ENCODE assay signal across 12 cellular contexts in the genomic region with DNA sequence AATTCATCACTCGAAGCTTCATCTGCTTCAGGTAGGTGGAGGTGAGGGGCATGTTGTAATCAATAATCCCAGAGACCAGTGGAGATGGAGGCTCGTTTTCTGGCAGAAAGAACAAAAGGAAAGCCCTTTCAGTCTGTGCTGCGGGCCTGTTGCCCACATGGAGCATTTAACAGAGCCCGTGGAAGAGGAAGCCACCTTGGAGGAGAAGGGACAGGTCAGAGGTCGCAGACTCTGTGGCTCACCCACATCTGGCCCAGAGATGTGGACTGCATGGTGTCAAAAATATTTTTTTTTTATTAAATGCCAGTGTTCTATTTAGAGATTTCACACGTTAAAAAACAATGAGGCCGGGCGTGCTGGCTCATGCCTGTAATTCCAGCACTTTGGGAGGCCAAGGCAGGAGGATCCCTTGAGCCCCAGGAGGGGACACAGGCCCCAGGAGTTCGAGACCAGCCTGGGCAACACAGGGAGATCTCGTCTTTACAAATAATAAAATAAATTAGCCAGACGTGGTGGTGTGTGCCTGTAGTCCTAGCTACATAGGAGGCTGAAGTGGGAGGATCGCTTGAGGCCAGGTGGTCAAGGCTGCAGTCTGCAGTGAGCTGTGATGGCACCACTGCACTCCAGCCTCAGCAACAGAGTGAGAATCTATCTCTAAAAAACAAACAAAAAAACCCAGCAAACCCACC.
A peak's percentile ranks its signal among the peaks of the same experiment; 100 is the strongest.
DNase-seq lines count a peak whose midpoint lies in the region; ATAC-seq and TF ChIP-seq lines count a peak whose summit lies in the region.
"Had no signal": no experiment of that assay in that cellular context is flagged by ENCODE, and none has a peak within 500 bp of the region (broad histone marks: within the 10 kb centered on the region; RNA-seq: fewer than 3 reads in every experiment).

No MANE protein-coding gene starts in this region.

- no peaks in the 10 kb centered on the region for H3K27me3 ChIP-seq in CD4-positive, CD25-positive, alpha-beta regulatory T cell (ENCODE audit: control insufficient read depth, insufficient read depth, low read length)
- H3K27me3 ChIP-seq: stomach had no signal

- peaks cover 52% of the 10 kb centered on the region for H3K36me3 Mint-ChIP-seq in CD4-positive, CD25-positive, alpha-beta regulatory T cell
- peaks cover 17% of the 10 kb centered on the region for H3K36me3 Mint-ChIP-seq in chondrocyte (ENCODE audit: low read depth)
- H3K36me3 Mint-ChIP-seq in natural killer cell treated with Interleukin-12 subunit alpha and Interleukin-12 subunit beta and Interleukin-15 and Interleukin-18, amount 100 ng/mL, for 72 hours: no peaks in the 10 kb centered on the region

- H3K4me3 Mint-ChIP-seq in CD4-positive, CD25-positive, alpha-beta regulatory T cell: peak overlapping the region; percentile 83 to 91 (median 88)
- H3K4me3 Mint-ChIP-seq in chondrocyte (ENCODE audit: unreplicated experiment): no peak overlapping the region
- no peak overlapping the region for H3K4me3 Mint-ChIP-seq in natural killer cell treated with Interleukin-12 subunit alpha and Interleukin-12 subunit beta and Interleukin-15 and Interleukin-18, amount 100 ng/mL, for 72 hours

- H3K9me3 ChIP-seq in CD4-positive, CD25-positive, alpha-beta regulatory T cell (ENCODE audit: control insufficient read depth in 2 of 2, low read length in 2 of 2): no peaks in the 10 kb centered on the region
- H3K9me3 ChIP-seq: stomach had no signal

- peak overlapping the region; percentile 76 for H3K4me3 ChIP-seq in CD4-positive, CD25-positive, alpha-beta regulatory T cell (ENCODE audit: low read depth, low read length)
- H3K4me3 ChIP-seq: stomach had no signal

- no peak for DNase-seq in CD4-positive, CD25-positive, alpha-beta regulatory T cell
- peak; percentile 30 for DNase-seq in KBM-7
- peak; percentile 36 for DNase-seq in chondrocyte (ENCODE audit: low spot score)
- peak; percentile 23 for DNase-seq in natural killer cell treated with Interleukin-12 subunit alpha and Interleukin-12 subunit beta and Interleukin-15 and Interleukin-18, amount 100 ng/mL, for 72 hours (ENCODE audit: low spot score)
- DNase-seq in GM03348 (ENCODE audit: low spot score): no peak
- no peak for DNase-seq in NCI-H2081 treated with DMSO at 0.1 percent for 48 hours (lab: John Stamatoyannopoulos, UW)
- DNase-seq in cardiac septum (ENCODE audit: low spot score): no peak
- DNase-seq in NCI-H1694 (lab: John Stamatoyannopoulos, UW): no peak
- DNase-seq: right cardiac atrium; stimulated activated CD4-positive, alpha-beta T cell treated with anti-CD3 and anti-CD28 coated beads, Interleukin-4, amount 100 ng/mL, for 4 hours had no signal

- peaks cover 72% of the 10 kb centered on the region for H3K4me1 ChIP-seq in CD4-positive, CD25-positive, alpha-beta regulatory T cell (ENCODE audit: control insufficient read depth, insufficient read depth, low read length, poor library complexity, severe bottlenecking)

- no peaks in the 10 kb centered on the region for H3K27me3 Mint-ChIP-seq in CD4-positive, CD25-positive, alpha-beta regulatory T cell
- H3K27me3 Mint-ChIP-seq in chondrocyte (ENCODE audit: low read depth): no peaks in the 10 kb centered on the region
- no peaks in the 10 kb centered on the region for H3K27me3 Mint-ChIP-seq in natural killer cell treated with Interleukin-12 subunit alpha and Interleukin-12 subunit beta and Interleukin-15 and Interleukin-18, amount 100 ng/mL, for 72 hours
- H3K27me3 Mint-ChIP-seq: IgD-negative memory B cell had no signal

- no peak for ATAC-seq in CD4-positive, CD25-positive, alpha-beta regulatory T cell (ENCODE audit: low read depth in 2 of 2)
- ATAC-seq in natural killer cell treated with Interleukin-12 subunit alpha and Interleukin-12 subunit beta and Interleukin-15 and Interleukin-18, amount 100 ng/mL, for 72 hours: no peak

- peaks cover 38 to 97% (median 66%) of the 10 kb centered on the region in 4 donors for H3K4me1 Mint-ChIP-seq in CD4-positive, CD25-positive, alpha-beta regulatory T cell
- peaks cover 2% of the 10 kb centered on the region for H3K4me1 Mint-ChIP-seq in chondrocyte (ENCODE audit: low read depth)
- peaks cover 31 to 52% of the 10 kb centered on the region in 2 donors for H3K4me1 Mint-ChIP-seq in natural killer cell treated with Interleukin-12 subunit alpha and Interleukin-12 subunit beta and Interleukin-15 and Interleukin-18, amount 100 ng/mL, for 72 hours (ENCODE audit: low read depth in 2 of 2)

- intact Hi-C loops in cardiac septum (cut with DNase I): no loop called here

- peak overlapping the region; percentile 92 to 98 (median 96) for H3K27ac Mint-ChIP-seq in CD4-positive, CD25-positive, alpha-beta regulatory T cell
- H3K27ac Mint-ChIP-seq in chondrocyte (ENCODE audit: unreplicated experiment): no peak overlapping the region
- peak overlapping the region; percentile 23 to 73 for H3K27ac Mint-ChIP-seq in natural killer cell treated with Interleukin-12 subunit alpha and Interleukin-12 subunit beta and Interleukin-15 and Interleukin-18, amount 100 ng/mL, for 72 hours

- in situ Hi-C loops in KBM-7 (cut with MboI; ENCODE audit: low pct_unique_long_range_greater_than_20kb, low sequenced_read_pairs): no loop called here

- H3K36me3 ChIP-seq in CD4-positive, CD25-positive, alpha-beta regulatory T cell (ENCODE audit: control insufficient read depth, insufficient read depth, low read length): peaks cover 26% of the 10 kb centered on the region
- H3K36me3 ChIP-seq: stomach had no signal

- TF ChIP-seq CTCF in chondrocyte (IDR thresholded peaks at IDR 0.05): no peak

- H3K9me3 Mint-ChIP-seq in CD4-positive, CD25-positive, alpha-beta regulatory T cell: no peaks in the 10 kb centered on the region
- no peaks in the 10 kb centered on the region for H3K9me3 Mint-ChIP-seq in chondrocyte (ENCODE audit: low read depth)
- no peaks in the 10 kb centered on the region for H3K9me3 Mint-ChIP-seq in natural killer cell treated with Interleukin-12 subunit alpha and Interleukin-12 subunit beta and Interleukin-15 and Interleukin-18, amount 100 ng/mL, for 72 hours
- H3K9me3 Mint-ChIP-seq: IgD-negative memory B cell had no signal

- H3K27ac ChIP-seq in CD4-positive, CD25-positive, alpha-beta regulatory T cell (ENCODE audit: insufficient read depth, low read length, poor library complexity, severe bottlenecking): peak overlapping the region; percentile 69

Comparison
In these comparisons a context has a peak if more than half of its experiments do, and no peak if none do; other contexts are left out.
1. DNase-seq: peak in KBM-7 (single experiment), chondrocyte (single experiment) and natural killer cell treated with Interleukin-12 subunit alpha and Interleukin-12 subunit beta and Interleukin-15 and Interleukin-18, amount 100 ng/mL, for 72 hours (single experiment); none in CD4-positive, CD25-positive, alpha-beta regulatory T cell (0 of 3), GM03348 (single experiment), NCI-H2081 treated with DMSO at 0.1 percent for 48 hours (single experiment), cardiac septum (single experiment) and NCI-H1694 (single experiment).
2. H3K4me3 Mint-ChIP-seq: peak in CD4-positive, CD25-positive, alpha-beta regulatory T cell (4 of 4); none in chondrocyte (single experiment) and natural killer cell treated with Interleukin-12 subunit alpha and Interleukin-12 subunit beta and Interleukin-15 and Interleukin-18, amount 100 ng/mL, for 72 hours (single experiment).